13 cellular contexts compared by ENCODE assay signal in genomic region chr3:4821975-4822374, GRCh38.
DNase-seq lines count a peak whose midpoint lies in the region; ATAC-seq and TF ChIP-seq lines count a peak whose summit lies in the region.
"Had no signal": no experiment of that assay in that cellular context is flagged by ENCODE, and none has a peak within 500 bp of the region (broad histone marks: within the 10 kb centered on the region; RNA-seq: fewer than 3 reads in every experiment).

No MANE protein-coding gene starts in this region.

- CTCF ChIA-PET in activated CD4-positive, alpha-beta T cell treated with anti-CD3 and anti-CD28 coated beads, Interleukin-2, amount 10 ng/mL, durations not matched to agents 7 days and 5 days (lab: Charles Lee), result interaction anchor here (0.7 to 2.0 kb wide), 17 partner anchors 10 to 236 kb away, joined by 3 to 10 read pairs (median 4); partner anchors contain the start of gene BHLHE40

- peaks cover 73% of the 10 kb centered on the region for H3K4me1 Mint-ChIP-seq in activated CD4-positive, alpha-beta T cell treated with anti-CD3 and anti-CD28 coated beads, Interleukin-2, amount 10 ng/mL, durations not matched to agents 7 days and 5 days
- H3K4me1 Mint-ChIP-seq in activated naive CD8-positive, alpha-beta T cell treated with anti-CD3 and anti-CD28 coated beads, Interleukin-2, amount 10 ng/mL, durations not matched to agents 7 days and 5 days, result peaks cover 68% of the 10 kb centered on the region
- H3K4me1 Mint-ChIP-seq in endodermal cell, result peaks cover 33% of the 10 kb centered on the region

- H3K27me3 Mint-ChIP-seq in activated CD4-positive, alpha-beta T cell treated with anti-CD3 and anti-CD28 coated beads, Interleukin-2, amount 10 ng/mL, durations not matched to agents 7 days and 5 days, result no peaks in the 10 kb centered on the region
- H3K27me3 Mint-ChIP-seq in activated naive CD8-positive, alpha-beta T cell treated with anti-CD3 and anti-CD28 coated beads, Interleukin-2, amount 10 ng/mL, durations not matched to agents 7 days and 5 days, result no peaks in the 10 kb centered on the region
- H3K27me3 Mint-ChIP-seq in endodermal cell (ENCODE audit: insufficient read depth), result peaks cover 65% of the 10 kb centered on the region
- H3K27me3 Mint-ChIP-seq: B cell had no signal

- WGBS in heart right ventricle, 2 donors, result 85 to 91% methylated on average over 11 of the region's 11 CpGs
- WGBS in endodermal cell (ENCODE audit: insufficient coverage in 1 of 2, insufficient read length in 1 of 2), 2 experiments, result 92 to 96% methylated on average over 8 to 11 of the region's 11 CpGs

- TF ChIP-seq CTCF in heart right ventricle (IDR thresholded peaks at IDR 0.05) (no peak), endodermal cell (conservative IDR thresholded peaks at IDR 0.05) (no peak)

- peaks cover 0 to 72% (median 19%) of the 10 kb centered on the region in 9 donors for H3K36me3 ChIP-seq in heart right ventricle
- H3K36me3 ChIP-seq in endodermal cell (ENCODE audit: control insufficient read depth, insufficient read depth, low read length), result peaks cover 5% of the 10 kb centered on the region

- H3K4me3 ChIP-seq in heart right ventricle (no peak overlapping the region), endodermal cell (ENCODE audit: low read length) (no peak overlapping the region)

- no peak overlapping the region for H3K9ac ChIP-seq in endodermal cell (ENCODE audit: extremely low read depth, low read length, poor library complexity, severe bottlenecking)

- peak overlapping the region; percentile 8 for H3K4me3 Mint-ChIP-seq in activated CD4-positive, alpha-beta T cell treated with anti-CD3 and anti-CD28 coated beads, Interleukin-2, amount 10 ng/mL, durations not matched to agents 7 days and 5 days
- peak overlapping the region; percentile 86 for H3K4me3 Mint-ChIP-seq in activated naive CD8-positive, alpha-beta T cell treated with anti-CD3 and anti-CD28 coated beads, Interleukin-2, amount 10 ng/mL, durations not matched to agents 7 days and 5 days
- H3K4me3 Mint-ChIP-seq in endodermal cell, result no peak overlapping the region
- H3K4me3 Mint-ChIP-seq: B cell had no signal

- peak overlapping the region in 1 of 10 donors; percentile 41 for H3K27ac ChIP-seq in heart right ventricle
- no peak overlapping the region for H3K27ac ChIP-seq in endodermal cell (ENCODE audit: low read depth, low read length)
- H3K27ac ChIP-seq: VCaP had no signal

- peak overlapping the region; percentile 89 for H3K27ac Mint-ChIP-seq in activated CD4-positive, alpha-beta T cell treated with anti-CD3 and anti-CD28 coated beads, Interleukin-2, amount 10 ng/mL, durations not matched to agents 7 days and 5 days
- H3K27ac Mint-ChIP-seq in activated naive CD8-positive, alpha-beta T cell treated with anti-CD3 and anti-CD28 coated beads, Interleukin-2, amount 10 ng/mL, durations not matched to agents 7 days and 5 days, result peak overlapping the region; percentile 87
- no peak overlapping the region for H3K27ac Mint-ChIP-seq in endodermal cell
- H3K27ac Mint-ChIP-seq: B cell had no signal

- H3K9me3 Mint-ChIP-seq in activated CD4-positive, alpha-beta T cell treated with anti-CD3 and anti-CD28 coated beads, Interleukin-2, amount 10 ng/mL, durations not matched to agents 7 days and 5 days, result peaks cover 12% of the 10 kb centered on the region
- H3K9me3 Mint-ChIP-seq in activated naive CD8-positive, alpha-beta T cell treated with anti-CD3 and anti-CD28 coated beads, Interleukin-2, amount 10 ng/mL, durations not matched to agents 7 days and 5 days, result peaks cover 13% of the 10 kb centered on the region
- peaks cover 19% of the 10 kb centered on the region for H3K9me3 Mint-ChIP-seq in endodermal cell

- intact Hi-C loops in heart right ventricle (cut with DNase I), result no loop called here

- H3K9me3 ChIP-seq in heart right ventricle (peaks cover 0 to 7% (median 0%) of the 10 kb centered on the region in 11 donors), endodermal cell (ENCODE audit: control insufficient read depth, low read length) (peaks cover 15% of the 10 kb centered on the region)

- H3K4me1 ChIP-seq in heart right ventricle, result peaks cover 11 to 45% (median 25%) of the 10 kb centered on the region in 9 donors
- H3K4me1 ChIP-seq in endodermal cell (ENCODE audit: control insufficient read depth, insufficient read depth, low read length), result peaks cover 24% of the 10 kb centered on the region

- peak; percentile 54 for ATAC-seq in GM19043 (IDR thresholded peaks at IDR 0.05; ENCODE audit: low read depth, unreplicated experiment)
- ATAC-seq in activated naive CD8-positive, alpha-beta T cell treated with anti-CD3 and anti-CD28 coated beads, Interleukin-2, amount 10 ng/mL, durations not matched to agents 7 days and 5 days (ENCODE audit: low read depth), result peak; percentile 91
- no peak for ATAC-seq in GM18873 (IDR thresholded peaks at IDR 0.05; ENCODE audit: low FRiP score, unreplicated experiment)
- no peak for ATAC-seq in heart right ventricle
- ATAC-seq in GM18868 (IDR thresholded peaks at IDR 0.05; ENCODE audit: unreplicated experiment), result no peak
- ATAC-seq: esophagus mucosa had no signal

- no peaks in the 10 kb centered on the region for H3K27me3 ChIP-seq in heart right ventricle
- H3K27me3 ChIP-seq in endodermal cell (ENCODE audit: control insufficient read depth, insufficient read depth, low read length, poor library complexity, severe bottlenecking), result peaks cover 58% of the 10 kb centered on the region

- peak; percentile 89 for DNase-seq in activated CD4-positive, alpha-beta T cell treated with anti-CD3 and anti-CD28 coated beads, Interleukin-2, amount 10 ng/mL, durations not matched to agents 7 days and 5 days
- DNase-seq in activated naive CD8-positive, alpha-beta T cell treated with anti-CD3 and anti-CD28 coated beads, Interleukin-2, amount 10 ng/mL, durations not matched to agents 7 days and 5 days, result peak; percentile 86
- DNase-seq in stimulated activated CD4-positive, alpha-beta T cell treated with anti-CD3 and anti-CD28 coated beads, Interleukin-4, amount 100 ng/mL, for 4 hours, result peak; percentile 53 to 79
- DNase-seq in heart right ventricle (no peak), endodermal cell (no peak)
- DNase-seq: mammary epithelial cell, NCI-H187 treated with DMSO at 0.1 percent for 48 hours had no signal

- peaks cover 76% of the 10 kb centered on the region for H3K36me3 Mint-ChIP-seq in activated CD4-positive, alpha-beta T cell treated with anti-CD3 and anti-CD28 coated beads, Interleukin-2, amount 10 ng/mL, durations not matched to agents 7 days and 5 days (ENCODE audit: low read depth)
- peaks cover 75% of the 10 kb centered on the region for H3K36me3 Mint-ChIP-seq in activated naive CD8-positive, alpha-beta T cell treated with anti-CD3 and anti-CD28 coated beads, Interleukin-2, amount 10 ng/mL, durations not matched to agents 7 days and 5 days
- H3K36me3 Mint-ChIP-seq in endodermal cell (ENCODE audit: low read depth), result peaks cover 15% of the 10 kb centered on the region

- POLR2A ChIA-PET in activated CD4-positive, alpha-beta T cell treated with anti-CD3 and anti-CD28 coated beads, Interleukin-2, amount 10 ng/mL, durations not matched to agents 7 days and 5 days (lab: Charles Lee), result interaction anchor here (0.6 to 1.4 kb wide), 4 partner anchors 10 to 164 kb away, joined by 3 to 5 read pairs (median 4); partner anchors contain the start of gene BHLHE40
- POLR2A ChIA-PET in activated naive CD8-positive, alpha-beta T cell treated with anti-CD3 and anti-CD28 coated beads, Interleukin-2, amount 10 ng/mL, durations not matched to agents 7 days and 5 days (lab: Charles Lee), result interaction anchor here (0.6 to 3.3 kb wide), 25 partner anchors 8 to 204 kb away, joined by 3 to 79 read pairs (median 6); partner anchors contain the start of gene BHLHE40

Comparison
In these comparisons a context has a peak if more than half of its experiments do, and no peak if none do; other contexts are left out.
1. ATAC-seq: peak in GM19043 (single experiment) and activated naive CD8-positive, alpha-beta T cell treated with anti-CD3 and anti-CD28 coated beads, Interleukin-2, amount 10 ng/mL, durations not matched to agents 7 days and 5 days (single experiment); none in GM18873 (single experiment), heart right ventricle (0 of 8) and GM18868 (single experiment).
2. DNase-seq: peak in activated CD4-positive, alpha-beta T cell treated with anti-CD3 and anti-CD28 coated beads, Interleukin-2, amount 10 ng/mL, durations not matched to agents 7 days and 5 days (single experiment), activated naive CD8-positive, alpha-beta T cell treated with anti-CD3 and anti-CD28 coated beads, Interleukin-2, amount 10 ng/mL, durations not matched to agents 7 days and 5 days (single experiment) and stimulated activated CD4-positive, alpha-beta T cell treated with anti-CD3 and anti-CD28 coated beads, Interleukin-4, amount 100 ng/mL, for 4 hours (2 of 2); none in heart right ventricle (0 of 2) and endodermal cell (single experiment).